In genomic region chr20:2042400-2042799, GRCh38 we compare ENCODE assay signal across 17 cellular contexts. TPM values are rescaled to one million over a fixed set of nuclear protein-coding genes. Genes with fewer than 3 reads are reported as not detected.
DNase-seq lines count a peak whose midpoint lies in the region; FAIRE-seq and TF ChIP-seq lines count a peak whose summit lies in the region.
"Had no signal": no experiment of that assay in that cellular context is flagged by ENCODE, and none has a peak within 500 bp of the region (broad histone marks: within the 10 kb centered on the region; RNA-seq: fewer than 3 reads in every experiment).

No MANE protein-coding gene starts in this region.

- DNase-seq in GM03348 (ENCODE audit: low spot score), result peak; percentile 73
- DNase-seq in NCI-H69 (lab: John Stamatoyannopoulos, UW), result peak; percentile 35
- peak; percentile 32 for DNase-seq in epithelial cell of proximal tubule (ENCODE audit: low read depth)
- DNase-seq in skeletal muscle cell (ENCODE audit: low read depth), result peak; percentile 12
- no peak for DNase-seq in AML-193 (lab: John Stamatoyannopoulos, UW)
- DNase-seq in NCI-H524 treated with DMSO at 0.1 percent for 48 hours (lab: John Stamatoyannopoulos, UW), result no peak
- DNase-seq in NCI-H2171 (lab: John Stamatoyannopoulos, UW), result no peak
- DNase-seq in frontal cortex (ENCODE audit: low spot score in 2 of 2), result no peak
- DNase-seq: activated naive CD4-positive, alpha-beta T cell treated with anti-CD3 and anti-CD28 coated beads, Interleukin-2, amount 50 U/mL, for 16 hours; cerebellar nuclear complex; COR-L47; hypothalamus; lower lobe of right lung; NCI-H446; WERI-Rb-1 had no signal

- H3K4me3 ChIP-seq in epithelial cell of proximal tubule (ENCODE audit: low read depth, low read length), result no peak overlapping the region
- H3K4me3 ChIP-seq in skeletal muscle cell (ENCODE audit: low read depth, low read length), result no peak overlapping the region
- H3K4me3 ChIP-seq: lower lobe of right lung had no signal

- TF ChIP-seq CTCF in epithelial cell of proximal tubule (conservative IDR thresholded peaks at IDR 0.05; ENCODE audit: low read depth, low read length), result no peak

- no peak for FAIRE-seq in frontal cortex (lab: Jason Lieb, UNC)

RNA-seq across cellular contexts. Expression of gene PDYN, which starts 48.5 kb away (rescaled TPM):
- not detected in 2 replicates for total RNA-seq in epithelial cell of proximal tubule
- total RNA-seq in frontal cortex, result 16.3 TPM
- total RNA-seq: lower lobe of right lung, OCI-LY7, sciatic nerve had no signal

RNA-seq across cellular contexts. Expression of gene STK35, which starts 59.2 kb away (rescaled TPM):
- total RNA-seq in epithelial cell of proximal tubule (23.8 and 30.7 TPM in 2 replicates), frontal cortex (9.8 TPM)

Comparison
In these comparisons a context has a peak if more than half of its experiments do, and no peak if none do; other contexts are left out.
1. DNase-seq: peak in GM03348 (single experiment), NCI-H69 (single experiment), epithelial cell of proximal tubule (single experiment) and skeletal muscle cell (single experiment); none in AML-193 (0 of 2), NCI-H524 treated with DMSO at 0.1 percent for 48 hours (single experiment), NCI-H2171 (single experiment) and frontal cortex (0 of 2).
2. RNA of gene PDYN, which starts 48.5 kb away (total RNA-seq): 16.3 TPM in frontal cortex (single experiment); not detected in epithelial cell of proximal tubule; every median in the first group is over 10 times any median in the second.